ENCODE assay signal across 18 cellular contexts in the genomic region with DNA sequence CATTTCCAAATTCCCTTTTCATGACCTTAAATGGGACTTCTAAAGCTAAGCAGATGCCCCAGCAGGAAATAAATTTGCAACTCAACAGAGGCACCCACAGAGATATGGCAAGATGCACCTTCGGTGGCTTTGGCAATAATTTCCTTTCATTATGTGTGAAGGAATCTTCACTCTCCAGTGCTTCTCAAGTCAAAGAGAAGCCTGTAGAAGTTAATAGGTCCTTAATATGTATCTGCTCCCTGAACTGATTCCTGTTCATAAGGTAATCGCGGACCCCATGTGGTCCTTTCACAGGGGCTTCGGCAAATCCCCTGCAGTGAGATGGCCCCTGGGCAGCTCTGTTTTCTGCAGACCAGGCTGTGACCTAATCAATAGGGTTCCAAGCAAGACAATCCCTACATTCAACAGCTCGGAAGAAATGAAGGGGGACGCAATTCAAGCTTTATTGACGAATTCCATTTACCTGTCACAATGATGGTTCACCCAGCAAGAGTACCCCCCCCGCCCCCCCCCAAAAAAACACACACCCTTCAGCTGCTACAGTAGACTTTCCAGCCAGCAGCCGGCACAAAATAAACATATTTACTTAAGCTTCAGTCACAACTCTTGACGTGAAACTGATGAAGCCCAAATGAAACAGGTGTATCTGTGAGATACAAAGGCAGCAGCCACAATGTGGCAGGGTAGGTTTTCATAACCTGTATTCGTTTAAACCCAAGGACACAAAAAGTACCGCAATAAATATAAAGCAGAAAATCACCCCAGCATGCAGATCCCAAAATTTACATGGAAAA. TPM values are rescaled to one million over a fixed set of nuclear protein-coding genes. Genes with fewer than 3 reads are reported as not detected.
DNase-seq lines count a peak whose midpoint lies in the region; ATAC-seq and TF ChIP-seq lines count a peak whose summit lies in the region.
"Had no signal": no experiment of that assay in that cellular context is flagged by ENCODE, and none has a peak within 500 bp of the region (broad histone marks: within the 10 kb centered on the region; RNA-seq: fewer than 3 reads in every experiment).

No MANE protein-coding gene starts in this region.

- ATAC-seq in GM21576 (IDR thresholded peaks at IDR 0.05; ENCODE audit: unreplicated experiment), result no peak
- ATAC-seq: left lung had no signal

- H3K4me3 Mint-ChIP-seq in osteocyte (ENCODE audit: unreplicated experiment), result peak overlapping the region; percentile 30
- H3K4me3 Mint-ChIP-seq in activated naive CD4-positive, alpha-beta T cell treated with anti-CD3 and anti-CD28 coated beads, Interleukin-2, amount 10 ng/mL, durations not matched to agents 7 days and 5 days, result no peak overlapping the region
- H3K4me3 Mint-ChIP-seq: activated T-helper 1 cell treated with anti-CD3 and anti-CD28 coated beads, Interleukin-12 subunit alpha, Interleukin-12 subunit beta, Interleukin-2, Interleukin-4 antibody, amounts not matched to agents 30 ng/mL and 10 ng/mL and 1 ng/mL, durations not matched to agents 14 hours and 24 hours and 36 hours; CD4-positive, alpha-beta memory T cell had no signal

- H3K4me3 ChIP-seq in H7 (ENCODE audit: insufficient read depth, low read depth, low read length) (no peak overlapping the region), esophagus muscularis mucosa (no peak overlapping the region), SJCRH30 (no peak overlapping the region)
- H3K4me3 ChIP-seq: ascending aorta, left lung, Peyer's patch had no signal

- peaks cover 6% of the 10 kb centered on the region for H3K9me3 Mint-ChIP-seq in osteocyte (ENCODE audit: unreplicated experiment)
- H3K9me3 Mint-ChIP-seq in activated naive CD4-positive, alpha-beta T cell treated with anti-CD3 and anti-CD28 coated beads, Interleukin-2, amount 10 ng/mL, durations not matched to agents 7 days and 5 days, result peaks cover 4% of the 10 kb centered on the region

- H3K27ac Mint-ChIP-seq in osteocyte (ENCODE audit: unreplicated experiment), result peak overlapping the region; percentile 83
- H3K27ac Mint-ChIP-seq in activated naive CD4-positive, alpha-beta T cell treated with anti-CD3 and anti-CD28 coated beads, Interleukin-2, amount 10 ng/mL, durations not matched to agents 7 days and 5 days, result no peak overlapping the region
- H3K27ac Mint-ChIP-seq: activated T-helper 1 cell treated with anti-CD3 and anti-CD28 coated beads, Interleukin-12 subunit alpha, Interleukin-12 subunit beta, Interleukin-2, Interleukin-4 antibody, amounts not matched to agents 30 ng/mL and 10 ng/mL and 1 ng/mL, durations not matched to agents 14 hours and 24 hours and 36 hours; CD4-positive, alpha-beta memory T cell had no signal

- H3K36me3 ChIP-seq in H7 (replicated peaks; ENCODE audit: control insufficient read depth, insufficient read depth, low read length) (no peaks in the 10 kb centered on the region), esophagus muscularis mucosa (no peaks in the 10 kb centered on the region), SJCRH30 (peaks cover 7% of the 10 kb centered on the region; the same call in 1 of the 2 replicates)
- H3K36me3 ChIP-seq: ascending aorta, left lung had no signal

- 70% methylated on average over 11 of the region's 12 CpGs for WGBS in esophagus muscularis mucosa

- H3K4me1 Mint-ChIP-seq in osteocyte (ENCODE audit: unreplicated experiment), result peaks cover 78% of the 10 kb centered on the region
- no peaks in the 10 kb centered on the region for H3K4me1 Mint-ChIP-seq in activated naive CD4-positive, alpha-beta T cell treated with anti-CD3 and anti-CD28 coated beads, Interleukin-2, amount 10 ng/mL, durations not matched to agents 7 days and 5 days
- H3K4me1 Mint-ChIP-seq: CD4-positive, alpha-beta memory T cell had no signal

- peaks cover 35 to 66% (median 60%) of the 10 kb centered on the region in 4 donors for H3K4me1 ChIP-seq in esophagus muscularis mucosa
- peaks cover 27% of the 10 kb centered on the region for H3K4me1 ChIP-seq in SJCRH30

- no peak for TF ChIP-seq POLR2A in esophagus muscularis mucosa (IDR thresholded peaks at IDR 0.05; ENCODE audit: low read depth)

- H3K27me3 ChIP-seq in H7 (ENCODE audit: control insufficient read depth, insufficient read depth, low read length) (no peaks in the 10 kb centered on the region), esophagus muscularis mucosa (no peaks in the 10 kb centered on the region), SJCRH30 (no peaks in the 10 kb centered on the region)
- H3K27me3 ChIP-seq: ascending aorta, left lung, Peyer's patch had no signal

- H3K9me3 ChIP-seq in esophagus muscularis mucosa (no peaks in the 10 kb centered on the region), SJCRH30 (replicated peaks) (no peaks in the 10 kb centered on the region)
- H3K9me3 ChIP-seq: ascending aorta, left lung, Peyer's patch had no signal

- no peak for TF ChIP-seq EP300 in esophagus muscularis mucosa (IDR thresholded peaks at IDR 0.05)

- H3K27me3 Mint-ChIP-seq in osteocyte (ENCODE audit: unreplicated experiment), result no peaks in the 10 kb centered on the region
- H3K27me3 Mint-ChIP-seq in activated naive CD4-positive, alpha-beta T cell treated with anti-CD3 and anti-CD28 coated beads, Interleukin-2, amount 10 ng/mL, durations not matched to agents 7 days and 5 days, result no peaks in the 10 kb centered on the region

- CTCF ChIA-PET in activated naive CD4-positive, alpha-beta T cell treated with anti-CD3 and anti-CD28 coated beads, Interleukin-2, amount 10 ng/mL, durations not matched to agents 7 days and 5 days (lab: Charles Lee), result no interaction called here

- H3K27ac ChIP-seq in esophagus muscularis mucosa (replicated peaks in 1 of 4), result peak overlapping the region in 3 of 4 donors; percentile 49 to 64 (median 59)
- no peak overlapping the region for H3K27ac ChIP-seq in SJCRH30
- H3K27ac ChIP-seq: ascending aorta, left lung, Peyer's patch had no signal

- TF ChIP-seq CTCF in esophagus muscularis mucosa (IDR thresholded peaks at IDR 0.05), result no peak
- TF ChIP-seq CTCF in osteocyte (IDR thresholded peaks at IDR 0.05), result no peak

- H3K36me3 Mint-ChIP-seq in osteocyte (ENCODE audit: unreplicated experiment), result peaks cover 15% of the 10 kb centered on the region
- H3K36me3 Mint-ChIP-seq in activated naive CD4-positive, alpha-beta T cell treated with anti-CD3 and anti-CD28 coated beads, Interleukin-2, amount 10 ng/mL, durations not matched to agents 7 days and 5 days, result no peaks in the 10 kb centered on the region
- H3K36me3 Mint-ChIP-seq: CD4-positive, alpha-beta memory T cell had no signal

- peak; percentile 39 for DNase-seq in H7
- DNase-seq in NCI-H2196 treated with DMSO at 0.1 percent for 48 hours (lab: John Stamatoyannopoulos, UW; ENCODE audit: unreplicated experiment), result peak; percentile 23
- DNase-seq in esophagus muscularis mucosa (ENCODE audit: extremely low spot score), result no peak
- no peak for DNase-seq in osteocyte (ENCODE audit: extremely low spot score, unreplicated experiment)
- no peak for DNase-seq in activated CD4-positive, alpha-beta T cell treated with anti-CD3 and anti-CD28 coated beads for 1 hour
- DNase-seq in activated naive CD4-positive, alpha-beta T cell treated with anti-CD3 and anti-CD28 coated beads, Interleukin-2, amount 10 ng/mL, durations not matched to agents 7 days and 5 days, result no peak
- no peak for DNase-seq in SJCRH30
- DNase-seq: activated CD4-positive, alpha-beta T cell treated with anti-CD3 and anti-CD28 coated beads, Interleukin-2, amount 50 U/mL, for 1 hour; CD4-positive, alpha-beta memory T cell; foreskin melanocyte; KG1; left lung; NCI-H2171; Peyer's patch; T-helper 2 cell had no signal

- intact Hi-C loops in esophagus muscularis mucosa (cut with DNase I), result no loop called here

RNA-seq across cellular contexts. Expression of a gene that starts 35.3 kb away (rescaled TPM):
- 83.9 and 108 TPM in 2 replicates for total RNA-seq in H7 (2014; rRNA removed; shearing (Covaris generic))
- total RNA-seq in esophagus muscularis mucosa (100 to 1,000 TPM; 145 to 244 (median 200) TPM), osteocyte (395 and 408 TPM in 2 replicates)
- total RNA-seq in SJCRH30 (2014; rRNA removed; shearing (Covaris generic)), result 152 and 154 TPM in 2 replicates
- total RNA-seq: CD4-positive, alpha-beta memory T cell had no signal

Comparison
In these comparisons a context has a peak if more than half of its experiments do, and no peak if none do; other contexts are left out.
1. DNase-seq: peak in H7 (single experiment) and NCI-H2196 treated with DMSO at 0.1 percent for 48 hours (single experiment); none in esophagus muscularis mucosa (single experiment), osteocyte (single experiment), activated CD4-positive, alpha-beta T cell treated with anti-CD3 and anti-CD28 coated beads for 1 hour (single experiment), activated naive CD4-positive, alpha-beta T cell treated with anti-CD3 and anti-CD28 coated beads, Interleukin-2, amount 10 ng/mL, durations not matched to agents 7 days and 5 days (single experiment) and SJCRH30 (0 of 2).